Comparison of ENCODE assay signal across 21 cellular contexts in genomic region chr9:37919166-37919955, GRCh38.
"Had no signal": no experiment of that assay in that cellular context is flagged by ENCODE, and none has a peak within 500 bp of the region (broad histone marks: within the 10 kb centered on the region; RNA-seq: fewer than 3 reads in every experiment).

No MANE protein-coding gene starts in this region.

- H3K9me3 Mint-ChIP-seq: activated CD4-positive, alpha-beta memory T cell treated with anti-CD3 and anti-CD28 coated beads, Interleukin-2, amount 10 ng/mL, durations not matched to agents 7 days and 5 days; activated naive CD8-positive, alpha-beta T cell treated with anti-CD3 and anti-CD28 coated beads, Interleukin-2, amount 50 U/mL, for 24 hours; activated T-cell treated with anti-CD3 and anti-CD28 coated beads, Interleukin-2, amount 50 U/mL, for 72 hours; nephron; stimulated activated memory B cell treated with anti-CD40 and anti-IgM and Interleukin-4, amounts not matched to agents 10 μg/mL and 1 μg/mL and 100 μg/mL, for 72 hours had no signal

- H3K27ac ChIP-seq: hepatocyte, right lobe of liver, stomach, suprapubic skin had no signal

- DNase-seq: activated CD4-positive, alpha-beta memory T cell treated with anti-CD3 and anti-CD28 coated beads, Interleukin-2, amount 10 ng/mL, durations not matched to agents 7 days and 5 days; activated CD4-positive, alpha-beta T cell treated with anti-CD3 and anti-CD28 coated beads for 48 hours; activated gamma-delta T cell; activated naive CD4-positive, alpha-beta T cell treated with anti-CD3 and anti-CD28 coated beads, Interleukin-2, amount 50 U/mL, for 16 hours; activated naive CD8-positive, alpha-beta T cell treated with anti-CD3 and anti-CD28 coated beads, Interleukin-2, amount 50 U/mL, for 24 hours; activated T-cell treated with anti-CD3 and anti-CD28 coated beads, Interleukin-2, amount 50 U/mL, for 72 hours; central memory CD4-positive, alpha-beta T cell; effector memory CD4-positive, alpha-beta T cell; foreskin melanocyte; left ventricle myocardium superior; nucleus accumbens; small intestine; stimulated activated CD4-positive, alpha-beta T cell treated with anti-CD3 and anti-CD28 coated beads, Interleukin-15, amount 100 ng/mL, for 24 hours; stomach; T-helper 17 cell had no signal

- ATAC-seq: activated naive CD8-positive, alpha-beta T cell treated with anti-CD3 and anti-CD28 coated beads, Interleukin-2, amount 50 U/mL, for 24 hours; activated T-cell treated with anti-CD3 and anti-CD28 coated beads, Interleukin-2, amount 50 U/mL, for 72 hours; esophagus mucosa; left ventricle myocardium superior; right lobe of liver; stimulated activated memory B cell treated with anti-CD40 and anti-IgM and Interleukin-4, amounts not matched to agents 10 μg/mL and 1 μg/mL and 100 μg/mL, for 72 hours; T-helper 17 cell had no signal

- H3K4me3 Mint-ChIP-seq: activated CD4-positive, alpha-beta memory T cell treated with anti-CD3 and anti-CD28 coated beads, Interleukin-2, amount 10 ng/mL, durations not matched to agents 7 days and 5 days; activated naive CD8-positive, alpha-beta T cell treated with anti-CD3 and anti-CD28 coated beads, Interleukin-2, amount 50 U/mL, for 24 hours; activated T-cell treated with anti-CD3 and anti-CD28 coated beads, Interleukin-2, amount 50 U/mL, for 72 hours; nephron; stimulated activated memory B cell treated with anti-CD40 and anti-IgM and Interleukin-4, amounts not matched to agents 10 μg/mL and 1 μg/mL and 100 μg/mL, for 72 hours; T-helper 17 cell had no signal

- H3K36me3 Mint-ChIP-seq: stimulated activated memory B cell treated with anti-CD40 and anti-IgM and Interleukin-4, amounts not matched to agents 10 μg/mL and 1 μg/mL and 100 μg/mL, for 72 hours had no signal

- H3K27me3 Mint-ChIP-seq: activated CD4-positive, alpha-beta memory T cell treated with anti-CD3 and anti-CD28 coated beads, Interleukin-2, amount 10 ng/mL, durations not matched to agents 7 days and 5 days; activated naive CD8-positive, alpha-beta T cell treated with anti-CD3 and anti-CD28 coated beads, Interleukin-2, amount 50 U/mL, for 24 hours; stimulated activated memory B cell treated with anti-CD40 and anti-IgM and Interleukin-4, amounts not matched to agents 10 μg/mL and 1 μg/mL and 100 μg/mL, for 72 hours; T-helper 17 cell had no signal

- H3K27ac Mint-ChIP-seq: activated CD4-positive, alpha-beta memory T cell treated with anti-CD3 and anti-CD28 coated beads, Interleukin-2, amount 10 ng/mL, durations not matched to agents 7 days and 5 days; activated naive CD8-positive, alpha-beta T cell treated with anti-CD3 and anti-CD28 coated beads, Interleukin-2, amount 50 U/mL, for 24 hours; activated T-cell treated with anti-CD3 and anti-CD28 coated beads, Interleukin-2, amount 50 U/mL, for 72 hours; stimulated activated memory B cell treated with anti-CD40 and anti-IgM and Interleukin-4, amounts not matched to agents 10 μg/mL and 1 μg/mL and 100 μg/mL, for 72 hours; T-helper 17 cell had no signal

- H3K4me1 Mint-ChIP-seq: activated naive CD8-positive, alpha-beta T cell treated with anti-CD3 and anti-CD28 coated beads, Interleukin-2, amount 50 U/mL, for 24 hours; stimulated activated memory B cell treated with anti-CD40 and anti-IgM and Interleukin-4, amounts not matched to agents 10 μg/mL and 1 μg/mL and 100 μg/mL, for 72 hours had no signal
